Comparison of ENCODE assay signal across 1 cellular context in the genomic region with DNA sequence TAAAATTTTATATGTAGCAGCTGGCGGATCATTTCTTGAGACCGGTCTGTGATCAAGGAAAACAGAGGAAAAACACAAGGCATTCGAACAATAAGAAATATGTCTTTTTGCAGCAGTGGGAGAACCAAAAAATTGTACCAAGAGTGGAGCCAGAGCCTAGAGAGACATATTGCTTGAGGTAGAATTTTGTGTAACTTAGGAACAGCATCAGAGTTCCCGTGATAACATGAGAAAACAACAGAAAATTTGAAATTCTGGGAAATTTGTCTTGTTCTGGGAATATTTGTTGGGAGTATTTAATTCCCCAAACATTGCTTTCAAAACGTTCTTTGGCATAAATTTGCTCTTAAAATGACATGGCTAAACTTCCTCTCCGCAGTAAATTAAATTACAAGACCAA.
TF ChIP-seq lines count a peak whose summit lies in the region.

No MANE protein-coding gene starts in this region.

TF ChIP-seq in H1, 55 proteins besides CTCF, POLR2A, EP300 and RAD21 (continued from another document):
- TF ChIP-seq NANOG (IDR thresholded peaks at IDR 0.05; ENCODE audit: insufficient read depth, low read depth, low read length, poor library complexity, severe bottlenecking) (no peak), TEAD4 (IDR thresholded peaks at IDR 0.05; ENCODE audit: low read depth, low read length) (no peak), BRCA1 (IDR thresholded peaks at IDR 0.05; ENCODE audit: low read depth, low read length) (no peak), TBP (IDR thresholded peaks at IDR 0.05; ENCODE audit: low read depth, low read length) (no peak), TCF12 (IDR thresholded peaks at IDR 0.05; ENCODE audit: low read depth, low read length) (no peak), CHD2 (IDR thresholded peaks at IDR 0.05; ENCODE audit: low read length) (no peak), ASH2L (IDR thresholded peaks at IDR 0.05; ENCODE audit: low read length) (no peak), CREB1 (IDR thresholded peaks at IDR 0.05) (no peak), SAP30 (IDR thresholded peaks at IDR 0.05; ENCODE audit: insufficient read depth, insufficient replicate concordance, low read length) (no peak), CEBPB (IDR thresholded peaks at IDR 0.05; ENCODE audit: low read depth, low read length) (no peak)
